In genomic region chr6:99184696-99185095, GRCh38 we compare ENCODE assay signal across 32 cellular contexts.
"Had no signal": no experiment of that assay in that cellular context is flagged by ENCODE, and none has a peak within 500 bp of the region (broad histone marks: within the 10 kb centered on the region; RNA-seq: fewer than 3 reads in every experiment).

No MANE protein-coding gene starts in this region.

- H3K27me3 ChIP-seq: ascending aorta, Peyer's patch, SJSA1 had no signal

- H3K4me3 ChIP-seq: ascending aorta, Peyer's patch, SJSA1 had no signal

- H3K4me1 ChIP-seq: ascending aorta, Peyer's patch, SJSA1 had no signal

- H3K9me3 ChIP-seq: ascending aorta, SJSA1 had no signal

- H3K4me1 Mint-ChIP-seq: activated CD4-positive, alpha-beta memory T cell treated with anti-CD3 and anti-CD28 coated beads, Interleukin-2, amount 10 ng/mL, durations not matched to agents 7 days and 5 days; activated naive CD4-positive, alpha-beta T cell treated with anti-CD3 and anti-CD28 coated beads, Interleukin-2, amount 50 U/mL, for 24 hours; activated naive CD8-positive, alpha-beta T cell treated with anti-CD3 and anti-CD28 coated beads, Interleukin-2, amount 10 ng/mL, durations not matched to agents 7 days and 5 days had no signal

- DNase-seq: activated CD4-positive, alpha-beta memory T cell treated with anti-CD3 and anti-CD28 coated beads, Interleukin-2, amount 10 ng/mL, durations not matched to agents 7 days and 5 days; activated CD4-positive, alpha-beta T cell treated with anti-CD3 and anti-CD28 coated beads for 1 hour; activated CD4-positive, alpha-beta T cell treated with anti-CD3 and anti-CD28 coated beads for 48 hours; activated CD4-positive, CD25-positive, alpha-beta regulatory T cell; activated CD8-positive, alpha-beta memory T cell treated with anti-CD3 and anti-CD28 coated beads for 24 hours; activated CD8-positive, alpha-beta memory T cell treated with anti-CD3 and anti-CD28 coated beads, Interleukin-2, amount 10 ng/mL, durations not matched to agents 7 days and 5 days; activated CD8-positive, alpha-beta memory T cell treated with anti-CD3 and anti-CD28 coated beads, Interleukin-2, amount 50 U/mL, for 48 hours; activated effector memory CD4-positive, alpha-beta T cell treated with anti-CD3 and anti-CD28 coated beads, Interleukin-2, amount 50 U/mL, for 16 hours; activated naive CD4-positive, alpha-beta T cell; activated naive CD8-positive, alpha-beta T cell treated with anti-CD3 and anti-CD28 coated beads, Interleukin-2, amount 10 ng/mL, durations not matched to agents 7 days and 5 days; activated T-cell treated with anti-CD3 and anti-CD28 coated beads, Interleukin-2, amount 50 U/mL, for 48 hours; caudate nucleus; NCI-H1417 treated with DMSO at 0.1 percent for 48 hours; NCI-H1694; NCI-H1930; NCI-H2081 treated with DMSO at 0.1 percent for 48 hours; NCI-H226; NCI-H446 treated with DMSO at 0.1 percent for 48 hours; NCI-H524; Peyer's patch; RPMI8226; SHP77 treated with DMSO at 0.1 percent for 48 hours; SK-N-SH; SW 1271; T-helper 1 cell; T-helper 2 cell; T-helper 9 cell had no signal

- H3K4me2 ChIP-seq: KMS-11, SK-N-SH had no signal

- H3K27ac Mint-ChIP-seq: activated CD4-positive, alpha-beta memory T cell treated with anti-CD3 and anti-CD28 coated beads, Interleukin-2, amount 10 ng/mL, durations not matched to agents 7 days and 5 days; activated CD8-positive, alpha-beta memory T cell treated with anti-CD3 and anti-CD28 coated beads, Interleukin-2, amount 10 ng/mL, durations not matched to agents 7 days and 5 days; activated naive CD4-positive, alpha-beta T cell treated with anti-CD3 and anti-CD28 coated beads, Interleukin-2, amount 50 U/mL, for 24 hours; activated naive CD8-positive, alpha-beta T cell treated with anti-CD3 and anti-CD28 coated beads, Interleukin-2, amount 10 ng/mL, durations not matched to agents 7 days and 5 days had no signal

- H3K27ac ChIP-seq: ascending aorta, KMS-11, Peyer's patch, SJSA1, VCaP had no signal

- H3K9me3 Mint-ChIP-seq: activated CD4-positive, alpha-beta memory T cell treated with anti-CD3 and anti-CD28 coated beads, Interleukin-2, amount 10 ng/mL, durations not matched to agents 7 days and 5 days had no signal

- ATAC-seq: activated CD8-positive, alpha-beta memory T cell treated with anti-CD3 and anti-CD28 coated beads, Interleukin-2, amount 10 ng/mL, durations not matched to agents 7 days and 5 days had no signal

- H3K36me3 ChIP-seq: ascending aorta, Peyer's patch, SJSA1 had no signal

- H3K36me3 Mint-ChIP-seq: activated CD8-positive, alpha-beta memory T cell treated with anti-CD3 and anti-CD28 coated beads, Interleukin-2, amount 10 ng/mL, durations not matched to agents 7 days and 5 days; activated naive CD8-positive, alpha-beta T cell treated with anti-CD3 and anti-CD28 coated beads, Interleukin-2, amount 10 ng/mL, durations not matched to agents 7 days and 5 days had no signal

- H3K4me3 Mint-ChIP-seq: activated CD4-positive, alpha-beta memory T cell treated with anti-CD3 and anti-CD28 coated beads, Interleukin-2, amount 10 ng/mL, durations not matched to agents 7 days and 5 days; activated CD8-positive, alpha-beta memory T cell treated with anti-CD3 and anti-CD28 coated beads, Interleukin-2, amount 10 ng/mL, durations not matched to agents 7 days and 5 days; activated naive CD4-positive, alpha-beta T cell treated with anti-CD3 and anti-CD28 coated beads, Interleukin-2, amount 50 U/mL, for 24 hours; activated naive CD8-positive, alpha-beta T cell treated with anti-CD3 and anti-CD28 coated beads, Interleukin-2, amount 10 ng/mL, durations not matched to agents 7 days and 5 days had no signal

- H3K9ac ChIP-seq: KMS-11, SK-N-SH had no signal
